Comparison of ENCODE assay signal across 21 cellular contexts in genomic region chr10:4384254-4384653, GRCh38.
DNase-seq lines count a peak whose midpoint lies in the region; ATAC-seq and TF ChIP-seq lines count a peak whose summit lies in the region.
"Had no signal": no experiment of that assay in that cellular context is flagged by ENCODE, and none has a peak within 500 bp of the region (broad histone marks: within the 10 kb centered on the region; RNA-seq: fewer than 3 reads in every experiment).

No MANE protein-coding gene starts in this region.

- H2AFZ ChIP-seq in GM23248 (peak overlapping the region; percentile 70), hepatocyte (no peak overlapping the region)

- H3K4me3 ChIP-seq in GM23248 (peak overlapping the region; percentile 51), hepatocyte (no peak overlapping the region), stomach smooth muscle (ENCODE audit: low read length in 2 of 2) (peak overlapping the region; percentile 26 to 50), gastrocnemius medialis (peak overlapping the region in 1 of 4 donors; percentile 42)
- H3K4me3 ChIP-seq: thyroid gland had no signal

- in situ Hi-C loops in GM23248 (cut with MboI): no loop called here
- in situ Hi-C loops in gastrocnemius medialis (cut with MboI; ENCODE audit: low sequenced_read_pairs in 4 of 4): no loop called here

- POLR2A ChIA-PET in RWPE1 (lab: Yijun Ruan, JAX; ENCODE audit: low non-redundant PET): no interaction called here

- H3K36me3 ChIP-seq in GM23248 (ENCODE audit: low read depth): no peaks in the 10 kb centered on the region
- H3K36me3 ChIP-seq in hepatocyte (replicated peaks; ENCODE audit: insufficient read depth, low read depth): no peaks in the 10 kb centered on the region
- H3K36me3 ChIP-seq in stomach smooth muscle (ENCODE audit: control insufficient read depth in 2 of 2, insufficient read depth in 2 of 2, low read length in 2 of 2): no peaks in the 10 kb centered on the region
- H3K36me3 ChIP-seq in gastrocnemius medialis: no peaks in the 10 kb centered on the region
- H3K36me3 ChIP-seq: thyroid gland had no signal

- H3K4me1 ChIP-seq in GM23248 (ENCODE audit: insufficient read depth) (peaks cover 18% of the 10 kb centered on the region), hepatocyte (ENCODE audit: insufficient read depth) (peaks cover 6% of the 10 kb centered on the region), stomach smooth muscle (ENCODE audit: control insufficient read depth, insufficient read depth, low read length) (peaks cover 4% of the 10 kb centered on the region), gastrocnemius medialis (peaks cover 11 to 13% of the 10 kb centered on the region in 2 donors)
- H3K4me1 ChIP-seq: thyroid gland had no signal

- no peaks in the 10 kb centered on the region for H3K9me3 ChIP-seq in GM23248 (ENCODE audit: low read depth)
- H3K9me3 ChIP-seq in hepatocyte (ENCODE audit: low read depth): no peaks in the 10 kb centered on the region
- no peaks in the 10 kb centered on the region for H3K9me3 ChIP-seq in stomach smooth muscle (ENCODE audit: control insufficient read depth in 2 of 2, low read length in 2 of 2)
- no peaks in the 10 kb centered on the region for H3K9me3 ChIP-seq in gastrocnemius medialis
- H3K9me3 ChIP-seq: thyroid gland had no signal

- H3K4me2 ChIP-seq in GM23248 (ENCODE audit: unreplicated experiment) (peak overlapping the region; percentile 84), hepatocyte (peak overlapping the region; percentile 54)

- H3K9me2 ChIP-seq in GM23248 (ENCODE audit: insufficient read depth): no peaks in the 10 kb centered on the region
- H3K9me2 ChIP-seq in hepatocyte (replicated peaks; ENCODE audit: insufficient read depth): no peaks in the 10 kb centered on the region

- H3K27me3 ChIP-seq in GM23248 (replicated peaks; ENCODE audit: insufficient read depth) (no peaks in the 10 kb centered on the region), hepatocyte (no peaks in the 10 kb centered on the region), stomach smooth muscle (ENCODE audit: control insufficient read depth in 1 of 2, insufficient read depth in 2 of 2, low read length in 2 of 2) (no peaks in the 10 kb centered on the region), gastrocnemius medialis (no peaks in the 10 kb centered on the region)
- H3K27me3 ChIP-seq: thyroid gland had no signal

- no peak for ATAC-seq in gastrocnemius medialis
- ATAC-seq: activated naive CD4-positive, alpha-beta T cell treated with anti-CD3 and anti-CD28 coated beads, Interleukin-2, amount 50 U/mL, for 72 hours; left lobe of liver had no signal

- H3F3A ChIP-seq in GM23248 (ENCODE audit: insufficient read depth): no peaks in the 10 kb centered on the region

- TF ChIP-seq CTCF in hepatocyte (IDR thresholded peaks at IDR 0.05; ENCODE audit: poor library complexity) (no peak), gastrocnemius medialis (IDR thresholded peaks at IDR 0.05 in 4 of 5, conservative IDR thresholded peaks at IDR 0.05 in 1 of 5) (no peak), RWPE1 (conservative IDR thresholded peaks at IDR 0.05; ENCODE audit: low read depth) (no peak)

- peak; percentile 32 for DNase-seq in GM23248
- peak; percentile 48 for DNase-seq in astrocyte of the hippocampus (ENCODE audit: low read depth, low spot score)
- DNase-seq in hepatocyte (ENCODE audit: low spot score): no peak
- DNase-seq in gastrocnemius medialis: no peak
- no peak for DNase-seq in NAMALWA (ENCODE audit: low spot score)
- DNase-seq in epidermal melanocyte (ENCODE audit: insufficient read length, low spot score): no peak
- DNase-seq in RWPE1 (ENCODE audit: low spot score): no peak
- DNase-seq: activated CD4-positive, alpha-beta T cell treated with anti-CD3 and anti-CD28 coated beads for 48 hours; activated T-cell treated with anti-CD3 and anti-CD28 coated beads for 4 hours; DMS53; erythroblast; H7; hippocampal formation; NCI-H1092; NCI-H2171; NCI-H774; stimulated activated CD4-positive, alpha-beta T cell treated with anti-CD3 and anti-CD28 coated beads, Interleukin-1b, Interleukin-23, amount 100 ng/mL, for 48 hours; thyroid gland had no signal

- H3K27ac ChIP-seq in GM23248 (peak overlapping the region; percentile 9; the same call in 1 of the 2 replicates), hepatocyte (peak overlapping the region; percentile 2), stomach smooth muscle (ENCODE audit: low read length) (no peak overlapping the region), gastrocnemius medialis (no peak overlapping the region), RWPE1 (no peak overlapping the region)
- H3K27ac ChIP-seq: thyroid gland had no signal

- 13 to 19% methylated on average over 4 of the region's 4 CpGs for WGBS in GM23248 (ENCODE audit: low coverage in 1 of 2, low lambda C conversion rate in 2 of 2, missing lambda C conversion rate in 2 of 2), 2 experiments
- 50% methylated on average over 4 of the region's 4 CpGs for WGBS in hepatocyte (ENCODE audit: low lambda C conversion rate, missing lambda C conversion rate)

- no peaks in the 10 kb centered on the region for H4K20me1 ChIP-seq in GM23248 (ENCODE audit: insufficient read depth)
- H4K20me1 ChIP-seq in hepatocyte (ENCODE audit: insufficient read depth, poor library complexity, severe bottlenecking): no peaks in the 10 kb centered on the region

- no peaks in the 10 kb centered on the region for H3K79me2 ChIP-seq in GM23248 (ENCODE audit: insufficient read depth)
- H3K79me2 ChIP-seq in hepatocyte: no peaks in the 10 kb centered on the region

- CTCF ChIA-PET in RWPE1 (lab: Yijun Ruan, JAX): no interaction called here

- H3K9ac ChIP-seq in GM23248: peak overlapping the region; percentile 50
- H3K9ac ChIP-seq in stomach smooth muscle (ENCODE audit: low read length in 2 of 2): no peak overlapping the region

- intact Hi-C loops in gastrocnemius medialis (cut with DNase I; ENCODE audit: low total_unique reads): no loop called here

- TF ChIP-seq POLR2A in gastrocnemius medialis (IDR thresholded peaks at IDR 0.05): no peak

Comparison
In these comparisons a context has a peak if more than half of its experiments do, and no peak if none do; other contexts are left out.
1. DNase-seq: peak in GM23248 (single experiment) and astrocyte of the hippocampus (single experiment); none in hepatocyte (single experiment), gastrocnemius medialis (0 of 2), NAMALWA (single experiment), epidermal melanocyte (single experiment) and RWPE1 (single experiment).
2. H3K27ac ChIP-seq: peak in GM23248 (single experiment) and hepatocyte (single experiment); none in stomach smooth muscle (single experiment), gastrocnemius medialis (0 of 4) and RWPE1 (single experiment).